Comparison of ENCODE assay signal across 12 cellular contexts in genomic region chr14:64611358-64612020, GRCh38.
DNase-seq lines count a peak whose midpoint lies in the region; ATAC-seq, FAIRE-seq and TF ChIP-seq lines count a peak whose summit lies in the region.
"Had no signal": no experiment of that assay in that cellular context is flagged by ENCODE, and none has a peak within 500 bp of the region (broad histone marks: within the 10 kb centered on the region; RNA-seq: fewer than 3 reads in every experiment).

No MANE protein-coding gene starts in this region.

- peak overlapping the region; percentile 67 for H2AFZ ChIP-seq in osteoblast (ENCODE audit: low read length)

- DNase-seq in AG08396 (ENCODE audit: low spot score) = peak; percentile 24
- peak; percentile 34 for DNase-seq in NCI-H2196 treated with DMSO at 0.1 percent for 48 hours (lab: John Stamatoyannopoulos, UW; ENCODE audit: unreplicated experiment)
- DNase-seq in fibroblast of mammary gland (ENCODE audit: low read depth) = peak; percentile 25
- no peak for DNase-seq in osteoblast (ENCODE audit: insufficient read length, low spot score, missing footprints)
- DNase-seq in dedifferentiated amniotic fluid mesenchymal stem cell (ENCODE audit: extremely low spot score) = no peak
- no peak for DNase-seq in NCI-H1436 treated with DMSO at 0.1 percent for 48 hours (lab: John Stamatoyannopoulos, UW)
- no peak for DNase-seq in small intestine
- DNase-seq: activated CD8-positive, alpha-beta T cell treated with anti-CD3 and anti-CD28 coated beads for 36 hours; COR-L47; naive thymus-derived CD4-positive, alpha-beta T cell; NCI-H1694 treated with DMSO at 0.1 percent for 48 hours had no signal

- peak overlapping the region; percentile 5 for H3K4me2 ChIP-seq in osteoblast (ENCODE audit: insufficient read depth, low read length)

- H3K36me3 ChIP-seq in osteoblast (ENCODE audit: insufficient read depth, low read length) (no peaks in the 10 kb centered on the region), small intestine (ENCODE audit: control insufficient read depth in 2 of 2, insufficient read depth in 2 of 2, low read length in 2 of 2) (no peaks in the 10 kb centered on the region)

- TF ChIP-seq CTCF in fibroblast of mammary gland (conservative IDR thresholded peaks at IDR 0.05; ENCODE audit: control insufficient read depth, insufficient read depth, low read depth, low read length) (no peak), osteoblast (IDR thresholded peaks at IDR 0.05; ENCODE audit: extremely low read depth, low read depth, low read length) (no peak)

- no peak for ATAC-seq in HG03378 (IDR thresholded peaks at IDR 0.05; ENCODE audit: unreplicated experiment)
- ATAC-seq: activated CD8-positive, alpha-beta T cell treated with anti-CD3 and anti-CD28 coated beads for 36 hours; naive thymus-derived CD4-positive, alpha-beta T cell had no signal

- FAIRE-seq in small intestine (lab: Jason Lieb, UNC) = no peak

- no peaks in the 10 kb centered on the region for H3K79me2 ChIP-seq in osteoblast (ENCODE audit: insufficient read depth, low read length)

- no peaks in the 10 kb centered on the region for H4K20me1 ChIP-seq in osteoblast (ENCODE audit: insufficient read depth, low read length)

- peak overlapping the region; percentile 83 for H3K27ac ChIP-seq in osteoblast (ENCODE audit: low read depth, low read length)
- peak overlapping the region in 1 of 2 donors; percentile 72 for H3K27ac ChIP-seq in small intestine (ENCODE audit: low read depth in 1 of 2, low read length in 1 of 2)

- H3K4me1 ChIP-seq in osteoblast (ENCODE audit: insufficient read depth, low read length) (peaks cover 22% of the 10 kb centered on the region), small intestine (ENCODE audit: control insufficient read depth in 2 of 2, insufficient read depth in 1 of 2, low read depth in 1 of 2, low read length in 1 of 2) (peaks cover 0 to 3% of the 10 kb centered on the region in 2 donors)

- no peaks in the 10 kb centered on the region for H3K9me3 ChIP-seq in osteoblast (ENCODE audit: low read depth, low read length)
- H3K9me3 ChIP-seq in small intestine (ENCODE audit: control insufficient read depth, low read depth) = no peaks in the 10 kb centered on the region

- no peak overlapping the region for H3K4me3 ChIP-seq in fibroblast of mammary gland (ENCODE audit: control insufficient read depth, low read depth, low read length)
- H3K4me3 ChIP-seq in osteoblast (ENCODE audit: insufficient read depth, low read length) = no peak overlapping the region
- no peak overlapping the region for H3K4me3 ChIP-seq in small intestine (ENCODE audit: low read depth in 1 of 2, low read length in 2 of 2)

- no peaks in the 10 kb centered on the region for H3K27me3 ChIP-seq in osteoblast (ENCODE audit: insufficient read depth, low read length)
- no peaks in the 10 kb centered on the region for H3K27me3 ChIP-seq in small intestine (ENCODE audit: control insufficient read depth in 2 of 2, insufficient read depth in 2 of 2, low read length in 2 of 2)

- WGBS in small intestine, 3 donors = 61 to 80% (median 62%) methylated on average over 1 of the region's 1 CpG

Comparison
In these comparisons a context has a peak if more than half of its experiments do, and no peak if none do; other contexts are left out.
1. DNase-seq: peak in AG08396 (single experiment), NCI-H2196 treated with DMSO at 0.1 percent for 48 hours (single experiment) and fibroblast of mammary gland (single experiment); none in osteoblast (single experiment), dedifferentiated amniotic fluid mesenchymal stem cell (single experiment), NCI-H1436 treated with DMSO at 0.1 percent for 48 hours (single experiment) and small intestine (single experiment).